8 cellular contexts compared by ENCODE assay signal in genomic region chr1:206544562-206545257, GRCh38. TPM values are rescaled to one million over a fixed set of nuclear protein-coding genes. Genes with fewer than 3 reads are reported as not detected.
A peak's percentile ranks its signal among the peaks of the same experiment; 100 is the strongest.
DNase-seq lines count a peak whose midpoint lies in the region; ATAC-seq, FAIRE-seq and TF ChIP-seq lines count a peak whose summit lies in the region.

No MANE protein-coding gene starts in this region.

- no peaks in the 10 kb centered on the region for H3K27me3 Mint-ChIP-seq in naive B cell
- no peaks in the 10 kb centered on the region for H3K27me3 Mint-ChIP-seq in stimulated activated naive B cell treated with anti-CD40 and anti-IgM and Interleukin-4, amounts not matched to agents 10 μg/mL and 1 μg/mL and 100 μg/mL, for 72 hours

- no peak overlapping the region for H2AFZ ChIP-seq in endothelial cell of umbilical vein (ENCODE audit: low read depth, low read length)

- no TSS peak for BruUV-seq in endothelial cell of umbilical vein (replicated peaks; lab: Mats Ljungman, UMichigan)

- intact Hi-C loops in endothelial cell of umbilical vein (cut with micrococcal nuclease), result loop anchor here (1.0 to 2.0 kb wide), 5 partner anchors 30 to 120 kb away; no protein-coding TSS in a partner anchor

- dilution Hi-C loops in endothelial cell of umbilical vein (cut with MboI; ENCODE audit: extremely low pct_ligation_motif_present, low sequenced_read_pairs), result no loop called here

- H3K36me3 Mint-ChIP-seq in naive B cell, result no peaks in the 10 kb centered on the region
- peaks cover 3 to 4% of the 10 kb centered on the region in 2 donors for H3K36me3 Mint-ChIP-seq in stimulated activated naive B cell treated with anti-CD40 and anti-IgM and Interleukin-4, amounts not matched to agents 10 μg/mL and 1 μg/mL and 100 μg/mL, for 72 hours

- H3K4me1 Mint-ChIP-seq in naive B cell, result peaks cover 4 to 11% (median 7%) of the 10 kb centered on the region in 3 donors
- peaks cover 6 to 12% of the 10 kb centered on the region in 2 donors for H3K4me1 Mint-ChIP-seq in stimulated activated naive B cell treated with anti-CD40 and anti-IgM and Interleukin-4, amounts not matched to agents 10 μg/mL and 1 μg/mL and 100 μg/mL, for 72 hours

- POLR2A ChIA-PET in endothelial cell of umbilical vein (lab: Charles Lee), result no interaction called here

- H3K27me3 ChIP-seq in endothelial cell of umbilical vein (ENCODE audit: control insufficient read depth in 2 of 2, insufficient read depth in 2 of 2, low read length in 2 of 2), result peaks cover 4 to 19% of the 10 kb centered on the region in 2 experiments

- H3K4me3 ChIP-seq in endothelial cell of umbilical vein (replicated peaks in 1 of 3; ENCODE audit: insufficient read depth in 1 of 3, low read depth in 1 of 3, low read length in 3 of 3), result no peak overlapping the region

- H3K4me1 ChIP-seq in endothelial cell of umbilical vein (ENCODE audit: control insufficient read depth, extremely low read depth, insufficient read depth, low read length), result no peaks in the 10 kb centered on the region

- TF ChIP-seq CTCF in endothelial cell of umbilical vein (IDR thresholded peaks at IDR 0.05; ENCODE audit: extremely low read depth in 1 of 2, insufficient read depth in 1 of 2, low read depth in 1 of 2, low read length in 2 of 2), result peak; percentile 82 to 92

- H3K27ac ChIP-seq in endothelial cell of umbilical vein (ENCODE audit: insufficient read depth, low read depth, low read length), result no peak overlapping the region

- no peaks in the 10 kb centered on the region for H3K9me3 Mint-ChIP-seq in naive B cell
- no peaks in the 10 kb centered on the region for H3K9me3 Mint-ChIP-seq in stimulated activated naive B cell treated with anti-CD40 and anti-IgM and Interleukin-4, amounts not matched to agents 10 μg/mL and 1 μg/mL and 100 μg/mL, for 72 hours

- no peaks in the 10 kb centered on the region for H4K20me1 ChIP-seq in endothelial cell of umbilical vein (replicated peaks; ENCODE audit: control insufficient read depth, extremely low read depth, insufficient read depth, low read length)

- FAIRE-seq in endothelial cell of umbilical vein (lab: Jason Lieb, UNC), result peak; percentile 85

- DNase-seq in DMS114 treated with DMSO at 0.1 percent for 48 hours (lab: John Stamatoyannopoulos, UW; ENCODE audit: unreplicated experiment), result peak; percentile 26
- peak; percentile 34 to 43 for DNase-seq in NOMO-1 (lab: John Stamatoyannopoulos, UW; ENCODE audit: unreplicated experiment in 2 of 2)
- peak in 2 of 3 experiments; percentile 89 to 94 for DNase-seq in activated CD8-positive, alpha-beta memory T cell treated with anti-CD3 and anti-CD28 coated beads for 48 hours (ENCODE audit: low read depth in 2 of 3, low spot score in 2 of 3)
- peak; percentile 64 for DNase-seq in endothelial cell of umbilical vein (ENCODE audit: low read depth, low spot score)
- peak; percentile 78 for DNase-seq in naive B cell
- DNase-seq in stimulated activated naive B cell treated with anti-CD40 and anti-IgM and Interleukin-4, amounts not matched to agents 10 μg/mL and 1 μg/mL and 100 μg/mL, for 72 hours, result peak; percentile 65

- TF ChIP-seq POLR2A in endothelial cell of umbilical vein (IDR thresholded peaks at IDR 0.05; ENCODE audit: low read depth, low read length) (no peak), GM18505 (IDR thresholded peaks at IDR 0.05; ENCODE audit: borderline replicate concordance, extremely low read depth, insufficient read depth, insufficient read length) (no peak)

- no peaks in the 10 kb centered on the region for H3K79me2 ChIP-seq in endothelial cell of umbilical vein (ENCODE audit: control insufficient read depth, insufficient read depth, low read length)

- H3K4me3 Mint-ChIP-seq in naive B cell, result no peak overlapping the region
- H3K4me3 Mint-ChIP-seq in stimulated activated naive B cell treated with anti-CD40 and anti-IgM and Interleukin-4, amounts not matched to agents 10 μg/mL and 1 μg/mL and 100 μg/mL, for 72 hours, result no peak overlapping the region

- CTCF ChIA-PET in endothelial cell of umbilical vein (lab: Charles Lee), result interaction anchor here (0.6 to 7.7 kb wide), 37 partner anchors 8 to 129 kb away, joined by 3 to 427 read pairs (median 5); partner anchors contain the start of genes EIF2D and RASSF5

- H3K4me2 ChIP-seq in endothelial cell of umbilical vein (ENCODE audit: insufficient read depth, low read length), result no peak overlapping the region

- H3K27ac Mint-ChIP-seq in naive B cell, result peak overlapping the region in 2 of 6 donors; percentile 20 to 64
- H3K27ac Mint-ChIP-seq in stimulated activated naive B cell treated with anti-CD40 and anti-IgM and Interleukin-4, amounts not matched to agents 10 μg/mL and 1 μg/mL and 100 μg/mL, for 72 hours, result peak overlapping the region; percentile 9

- peak; percentile 68 for ATAC-seq in HG03066 (IDR thresholded peaks at IDR 0.05; ENCODE audit: low read depth, unreplicated experiment)
- peak; percentile 94 to 95 for ATAC-seq in naive B cell (ENCODE audit: low read depth in 2 of 2)
- peak; percentile 89 to 93 for ATAC-seq in stimulated activated naive B cell treated with anti-CD40 and anti-IgM and Interleukin-4, amounts not matched to agents 10 μg/mL and 1 μg/mL and 100 μg/mL, for 72 hours (replicated peaks)
- no peak for ATAC-seq in GM18505 (IDR thresholded peaks at IDR 0.05; ENCODE audit: unreplicated experiment)

- no peaks in the 10 kb centered on the region for H3K9me1 ChIP-seq in endothelial cell of umbilical vein (replicated peaks; ENCODE audit: control insufficient read depth, extremely low read depth, insufficient read depth, low read length)

- H3K36me3 ChIP-seq in endothelial cell of umbilical vein (ENCODE audit: control insufficient read depth in 2 of 2, extremely low read depth in 1 of 2, insufficient read depth in 2 of 2, low read length in 2 of 2), result no peaks in the 10 kb centered on the region

- H3K9me3 ChIP-seq in endothelial cell of umbilical vein (replicated peaks; ENCODE audit: control insufficient read depth, insufficient read depth, low read length), result no peaks in the 10 kb centered on the region

- H3K9ac ChIP-seq in endothelial cell of umbilical vein (replicated peaks; ENCODE audit: extremely low read depth, insufficient read depth, low read length), result no peak overlapping the region

TF ChIP-seq in endothelial cell of umbilical vein, 7 proteins besides CTCF, POLR2A, EP300 and RAD21:
- TF ChIP-seq MAX (IDR thresholded peaks at IDR 0.05; ENCODE audit: insufficient read depth, insufficient read length), result peak; percentile 98
- TF ChIP-seq FOS (IDR thresholded peaks at IDR 0.05; ENCODE audit: borderline replicate concordance, insufficient read depth, low read length), result no peak

RNA-seq across cellular contexts. Expression of gene RASSF5, which starts 37.4 kb away (rescaled TPM):
- 0.44 and 0.60 TPM in 2 replicates for total RNA-seq in endothelial cell of umbilical vein
- polyA plus RNA-seq in endothelial cell of umbilical vein (0.19 and 0.23 TPM in 2 replicates), naive B cell (ENCODE audit: low read depth in 6 of 6) (100 to 1,000 TPM; 116 to 166 (median 146) TPM)
- 0.30 and 0.36 TPM in 2 replicates for polyA plus RNA-seq in endothelial cell of umbilical vein (2011; cell fraction: cytosol; rRNA removed)
- polyA plus RNA-seq in endothelial cell of umbilical vein (2011; cell fraction: nucleus; rRNA removed), result 0.59 and 0.88 TPM in 2 replicates
- 0.29 and 0.44 TPM in 2 replicates for polyA plus RNA-seq in endothelial cell of umbilical vein (2012)
- 1.3 and 3.1 TPM in 2 replicates for polyA minus RNA-seq in endothelial cell of umbilical vein
- polyA minus RNA-seq in endothelial cell of umbilical vein (2011; cell fraction: cytosol; rRNA and poly(A)+ RNA removed), result 8.6 TPM
- 0.29 and 0.53 TPM in 2 replicates for polyA minus RNA-seq in endothelial cell of umbilical vein (2011; cell fraction: nucleus; rRNA and poly(A)+ RNA removed)

Comparison
In these comparisons a context has a peak if more than half of its experiments do, and no peak if none do; other contexts are left out.
1. DNase-seq: peak in every context shown above with its lines; median percentile 92 in activated CD8-positive, alpha-beta memory T cell treated with anti-CD3 and anti-CD28 coated beads for 48 hours; 78 in naive B cell; 65 in stimulated activated naive B cell treated with anti-CD40 and anti-IgM and Interleukin-4, amounts not matched to agents 10 μg/mL and 1 μg/mL and 100 μg/mL, for 72 hours; 64 in endothelial cell of umbilical vein; 38 in NOMO-1; 26 in DMS114 treated with DMSO at 0.1 percent for 48 hours.
2. RNA of gene RASSF5, which starts 37.4 kb away (polyA plus RNA-seq): 116 to 166 TPM in naive B cell; 0.19 to 0.88 TPM in endothelial cell of umbilical vein; every median in the first group is over 10 times any median in the second.